ENCODE assay signal across 10 cellular contexts in the genomic region with DNA sequence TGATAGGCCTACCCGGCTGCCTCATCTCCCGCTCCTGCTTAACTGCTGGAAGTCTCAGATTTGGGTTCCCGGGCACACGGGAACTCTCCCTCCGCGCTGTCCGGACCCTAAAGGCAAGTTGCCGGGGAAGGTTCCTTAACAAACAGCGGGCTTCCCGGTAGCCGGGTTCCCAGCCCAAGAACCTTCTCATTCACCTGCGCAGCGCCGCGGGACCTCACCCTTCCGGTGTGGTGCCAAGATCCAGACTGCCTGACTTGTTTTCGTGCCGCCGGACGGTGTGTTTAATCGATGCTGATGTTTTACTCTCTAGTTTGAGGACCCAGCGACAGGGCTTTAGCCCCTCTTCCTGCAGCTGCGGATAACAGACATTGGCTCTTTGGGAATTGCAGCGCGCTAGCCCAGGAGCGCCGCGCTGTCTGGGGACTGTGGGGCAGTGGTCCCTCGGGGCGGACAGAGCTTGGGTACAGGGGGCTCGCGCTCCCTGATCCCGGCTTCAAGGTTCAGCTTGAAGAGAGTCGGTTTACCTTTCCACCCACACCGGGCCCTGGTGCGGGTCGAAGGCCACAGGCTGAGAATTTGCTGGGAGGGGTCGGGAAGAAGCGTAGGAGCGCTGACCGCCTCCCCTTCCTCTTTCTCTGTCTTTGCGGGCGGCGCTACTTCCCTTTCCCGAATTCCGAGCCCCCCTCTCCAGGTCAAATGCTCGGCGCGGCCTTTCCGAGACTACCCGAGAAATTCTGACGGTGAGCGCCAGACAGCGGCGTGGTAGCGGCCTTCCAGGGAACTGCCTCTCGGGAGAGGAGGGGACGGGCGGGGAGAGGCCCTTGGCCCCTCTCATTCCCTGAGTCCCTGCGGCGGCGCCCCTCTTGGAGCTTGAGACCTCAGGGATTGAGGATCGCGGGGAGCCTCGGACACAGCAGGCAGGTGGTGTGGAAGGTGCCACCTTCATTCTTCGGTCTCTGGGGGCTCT. TPM values are rescaled to one million over a fixed set of nuclear protein-coding genes. Genes with fewer than 3 reads are reported as not detected.
DNase-seq lines count a peak whose midpoint lies in the region; ATAC-seq, FAIRE-seq and TF ChIP-seq lines count a peak whose summit lies in the region.
"Had no signal": no experiment of that assay in that cellular context is flagged by ENCODE, and none has a peak within 500 bp of the region (broad histone marks: within the 10 kb centered on the region; RNA-seq: fewer than 3 reads in every experiment).

No MANE protein-coding gene starts in this region.

- no peaks in the 10 kb centered on the region for H3K9me3 ChIP-seq in body of pancreas
- peaks cover 0 to 2% of the 10 kb centered on the region in 2 donors for H3K9me3 ChIP-seq in kidney (ENCODE audit: control insufficient read depth in 1 of 2, low read length in 2 of 2)

- no peak overlapping the region for H3K27ac ChIP-seq in body of pancreas
- H3K27ac ChIP-seq in kidney (ENCODE audit: low read depth in 2 of 2, low read length in 2 of 2): no peak overlapping the region
- H3K27ac ChIP-seq: A549 had no signal

- H3K4me3 Mint-ChIP-seq in T-helper 1 cell treated with Interleukin-12 subunit alpha and Interleukin-12 subunit beta and Interleukin-4 antibody, amounts not matched to agents 30 μg/mL and 1 μg/mL, for 36 hours: peak overlapping the region; percentile 56
- H3K4me3 Mint-ChIP-seq in stimulated activated effector memory CD8-positive, alpha-beta T cell treated with anti-CD3 and anti-CD28 coated beads, Interleukin-12 subunit alpha, Interleukin-12 subunit beta, amount 100 ng/mL, for 72 hours: peak overlapping the region; percentile 63

- intact Hi-C loops in body of pancreas (cut with DNase I) (no loop called here), kidney (cut with DNase I) (loop anchor here (10.0 kb wide), 1 partner anchor 471 kb away; no protein-coding TSS in a partner anchor)

- no peak for DNase-seq in T-helper 1 cell
- DNase-seq in body of pancreas: peak in 2 of 4 donors; percentile 15 to 21
- DNase-seq in kidney: peak; percentile 80
- DNase-seq in stimulated activated effector memory CD8-positive, alpha-beta T cell treated with anti-CD3 and anti-CD28 coated beads, Interleukin-12 subunit alpha, Interleukin-12 subunit beta, amount 100 ng/mL, for 72 hours (ENCODE audit: low spot score in 2 of 2): no peak
- no peak for DNase-seq in globus pallidus (ENCODE audit: low spot score)
- no peak for DNase-seq in HTR-8/SVneo (ENCODE audit: insufficient read length, low spot score)
- no peak for DNase-seq in COLO668 (lab: John Stamatoyannopoulos, UW; ENCODE audit: unreplicated experiment)

- WGBS in body of pancreas, 2 donors: 4 to 7% methylated on average over 15 to 66 of the region's 66 CpGs

- no peak overlapping the region for H3K27ac Mint-ChIP-seq in T-helper 1 cell treated with Interleukin-12 subunit alpha and Interleukin-12 subunit beta and Interleukin-4 antibody, amounts not matched to agents 30 μg/mL and 1 μg/mL, for 36 hours
- no peak overlapping the region for H3K27ac Mint-ChIP-seq in stimulated activated effector memory CD8-positive, alpha-beta T cell treated with anti-CD3 and anti-CD28 coated beads, Interleukin-12 subunit alpha, Interleukin-12 subunit beta, amount 100 ng/mL, for 72 hours

- H3K4me1 ChIP-seq in body of pancreas (peaks cover 12% of the 10 kb centered on the region), kidney (ENCODE audit: control insufficient read depth in 1 of 2, insufficient read depth in 1 of 2, low read depth in 1 of 2, low read length in 2 of 2) (peaks cover 0 to 6% of the 10 kb centered on the region in 2 donors)
- H3K4me1 ChIP-seq: A549 had no signal

- TF ChIP-seq CTCF in body of pancreas (IDR thresholded peaks at IDR 0.05) (no peak), kidney (IDR thresholded peaks at IDR 0.05; ENCODE audit: borderline replicate concordance, extremely low read depth, insufficient read depth) (no peak)

- peak; percentile 27 for ATAC-seq in body of pancreas
- ATAC-seq in stimulated activated effector memory CD8-positive, alpha-beta T cell treated with anti-CD3 and anti-CD28 coated beads, Interleukin-12 subunit alpha, Interleukin-12 subunit beta, amount 100 ng/mL, for 72 hours: peak; percentile 40
- ATAC-seq: A549, esophagus mucosa had no signal

- FAIRE-seq in kidney (lab: Jason Lieb, UNC) (no peak), HTR-8/SVneo (lab: Jason Lieb, UNC) (no peak)
- FAIRE-seq: A549 had no signal

- peaks cover 2% of the 10 kb centered on the region for H3K36me3 Mint-ChIP-seq in T-helper 1 cell treated with Interleukin-12 subunit alpha and Interleukin-12 subunit beta and Interleukin-4 antibody, amounts not matched to agents 30 μg/mL and 1 μg/mL, for 36 hours (ENCODE audit: low read depth)
- no peaks in the 10 kb centered on the region for H3K36me3 Mint-ChIP-seq in stimulated activated effector memory CD8-positive, alpha-beta T cell treated with anti-CD3 and anti-CD28 coated beads, Interleukin-12 subunit alpha, Interleukin-12 subunit beta, amount 100 ng/mL, for 72 hours

- H3K4me1 Mint-ChIP-seq in T-helper 1 cell treated with Interleukin-12 subunit alpha and Interleukin-12 subunit beta and Interleukin-4 antibody, amounts not matched to agents 30 μg/mL and 1 μg/mL, for 36 hours (ENCODE audit: low read depth): peaks cover 7% of the 10 kb centered on the region
- peaks cover 12% of the 10 kb centered on the region for H3K4me1 Mint-ChIP-seq in stimulated activated effector memory CD8-positive, alpha-beta T cell treated with anti-CD3 and anti-CD28 coated beads, Interleukin-12 subunit alpha, Interleukin-12 subunit beta, amount 100 ng/mL, for 72 hours

- no peaks in the 10 kb centered on the region for H3K36me3 ChIP-seq in body of pancreas (replicated peaks in 1 of 2; ENCODE audit: insufficient read depth in 1 of 2, low read depth in 2 of 2)
- no peaks in the 10 kb centered on the region for H3K36me3 ChIP-seq in kidney (ENCODE audit: control insufficient read depth in 1 of 2, insufficient read depth in 2 of 2, low read length in 2 of 2)

- peaks cover 0 to 13% of the 10 kb centered on the region in 2 donors for H3K27me3 ChIP-seq in body of pancreas

- no peak overlapping the region for H3K9ac ChIP-seq in kidney (ENCODE audit: low read length in 2 of 2)

- no peak for TF ChIP-seq POLR2A in body of pancreas (IDR thresholded peaks at IDR 0.05)

- H3K4me3 ChIP-seq in body of pancreas: no peak overlapping the region
- H3K4me3 ChIP-seq in kidney (ENCODE audit: low read length in 2 of 2): peak overlapping the region; percentile 12 to 41
- H3K4me3 ChIP-seq: A549 had no signal

- peaks cover 5% of the 10 kb centered on the region for H3K9me3 Mint-ChIP-seq in T-helper 1 cell treated with Interleukin-12 subunit alpha and Interleukin-12 subunit beta and Interleukin-4 antibody, amounts not matched to agents 30 μg/mL and 1 μg/mL, for 36 hours
- H3K9me3 Mint-ChIP-seq in stimulated activated effector memory CD8-positive, alpha-beta T cell treated with anti-CD3 and anti-CD28 coated beads, Interleukin-12 subunit alpha, Interleukin-12 subunit beta, amount 100 ng/mL, for 72 hours: no peaks in the 10 kb centered on the region

- peaks cover 57% of the 10 kb centered on the region for H3K27me3 Mint-ChIP-seq in T-helper 1 cell treated with Interleukin-12 subunit alpha and Interleukin-12 subunit beta and Interleukin-4 antibody, amounts not matched to agents 30 μg/mL and 1 μg/mL, for 36 hours (ENCODE audit: low read depth)

RNA-seq across cellular contexts. Expression of a gene that starts 17.2 kb away (rescaled TPM):
- 1 to 10 TPM; 3.0 to 8.8 TPM for total RNA-seq in body of pancreas
- 14.0 TPM for total RNA-seq in kidney
- polyA plus RNA-seq in kidney (ENCODE audit: insufficient read depth, low read depth, low replicate concordance): 11.3 TPM

RNA-seq across cellular contexts. Expression of a gene that starts 45.5 kb away (rescaled TPM):
- 1 to 10 TPM; 6.6 to 9.3 TPM for total RNA-seq in body of pancreas
- 27.3 TPM for total RNA-seq in kidney
- 7.9 TPM for polyA plus RNA-seq in kidney (ENCODE audit: insufficient read depth, low read depth, low replicate concordance)

Comparison
In these comparisons a context has a peak if more than half of its experiments do, and no peak if none do; other contexts are left out.
1. H3K4me3 ChIP-seq: peak in kidney (2 of 2); none in body of pancreas (0 of 2).